11 cellular contexts compared by ENCODE assay signal in the genomic region with DNA sequence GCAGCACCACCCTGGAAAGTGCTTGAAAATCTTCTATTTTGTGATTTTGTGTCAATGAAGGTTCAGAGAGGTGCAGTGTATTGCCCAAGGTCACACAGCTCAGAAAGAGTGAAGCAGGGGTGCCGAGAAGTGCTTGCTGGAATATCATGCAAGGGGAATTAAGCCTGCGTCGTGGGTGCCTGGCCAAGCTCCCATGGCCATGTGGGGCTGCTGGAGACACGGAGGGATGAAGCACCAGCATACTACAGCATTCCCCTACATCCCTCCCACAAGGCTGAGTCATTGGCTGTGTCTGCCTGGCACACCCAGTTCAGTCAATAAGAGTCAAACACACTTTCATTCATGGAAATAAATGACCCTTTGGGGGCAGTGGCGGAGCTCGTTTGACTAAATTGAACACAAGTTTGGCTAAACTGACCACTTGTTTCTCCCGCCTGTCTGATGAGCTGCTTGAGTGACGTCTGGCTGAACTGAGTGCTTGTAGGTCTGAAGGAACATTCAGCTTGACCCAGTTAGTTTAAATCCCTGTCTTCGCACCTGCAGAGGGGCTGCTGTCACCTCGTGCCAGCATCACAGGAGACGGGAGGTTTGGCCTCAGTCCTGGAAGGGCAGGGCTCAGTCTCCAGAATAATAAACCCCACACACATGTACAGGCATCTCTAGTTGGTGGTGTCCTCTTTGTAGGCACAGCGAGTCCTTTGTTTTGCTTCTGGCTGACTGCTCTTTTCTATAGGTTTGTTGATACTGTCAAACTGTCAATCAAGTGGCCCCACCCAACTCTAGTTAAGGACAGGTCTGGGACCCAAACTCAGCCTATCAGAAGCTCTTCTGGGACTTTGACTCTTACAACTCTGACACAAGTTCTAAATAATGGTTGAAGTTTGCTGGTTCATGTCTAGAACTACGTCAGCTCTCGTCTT. TPM values are rescaled to one million over a fixed set of nuclear protein-coding genes. Genes with fewer than 3 reads are reported as not detected.
A peak's percentile ranks its signal among the peaks of the same experiment; 100 is the strongest.
DNase-seq lines count a peak whose midpoint lies in the region; ATAC-seq, FAIRE-seq and TF ChIP-seq lines count a peak whose summit lies in the region.
"Had no signal": no experiment of that assay in that cellular context is flagged by ENCODE, and none has a peak within 500 bp of the region (broad histone marks: within the 10 kb centered on the region; RNA-seq: fewer than 3 reads in every experiment).

No MANE protein-coding gene starts in this region.

- peaks cover 0 to 15% (median 10%) of the 10 kb centered on the region in 4 donors for H3K4me1 ChIP-seq in liver (ENCODE audit: control insufficient read depth in 4 of 4, insufficient read depth in 4 of 4, low read length in 3 of 4)

- no peaks in the 10 kb centered on the region for H3K36me3 ChIP-seq in bronchial epithelial cell (ENCODE audit: control insufficient read depth, insufficient read depth, low read length)
- no peaks in the 10 kb centered on the region for H3K36me3 ChIP-seq in liver (ENCODE audit: control insufficient read depth in 4 of 4, insufficient read depth in 3 of 4, low read depth in 1 of 4, low read length in 3 of 4)
- H3K36me3 ChIP-seq: ovary had no signal

- peak; percentile 9 for TF ChIP-seq CTCF in bronchial epithelial cell (IDR thresholded peaks at IDR 0.05; ENCODE audit: insufficient read depth, low read length, severe bottlenecking)
- TF ChIP-seq CTCF in liver (IDR thresholded peaks at IDR 0.05; ENCODE audit: low read depth, low read length, missing input control) = no peak

- no peaks in the 10 kb centered on the region for H3K27me3 ChIP-seq in bronchial epithelial cell (ENCODE audit: control insufficient read depth, insufficient read depth, low read length)
- no peaks in the 10 kb centered on the region for H3K27me3 ChIP-seq in liver (ENCODE audit: control insufficient read depth in 4 of 4, insufficient read depth in 4 of 4, low read length in 3 of 4)
- H3K27me3 ChIP-seq: ovary had no signal

- no peak overlapping the region for H3K4me3 ChIP-seq in bronchial epithelial cell (ENCODE audit: low read depth, low read length)
- no peak overlapping the region for H3K4me3 ChIP-seq in liver (ENCODE audit: low read depth in 1 of 3, low read length in 3 of 3)
- H3K4me3 ChIP-seq: ovary had no signal

- H3K9me3 ChIP-seq in liver (ENCODE audit: control insufficient read depth in 4 of 4, low read length in 3 of 4) = no peaks in the 10 kb centered on the region
- H3K9me3 ChIP-seq: ovary had no signal

- DNase-seq in AG08396 (ENCODE audit: low spot score) (peak; percentile 88), HuH-7.5 (ENCODE audit: low spot score) (peak; percentile 36), bronchial epithelial cell (ENCODE audit: low read depth) (peak; percentile 92), SKM-1 (lab: John Stamatoyannopoulos, UW; ENCODE audit: unreplicated experiment) (no peak), NCI-H1417 (lab: John Stamatoyannopoulos, UW) (no peak), T-helper 2 cell (no peak)
- DNase-seq: activated CD8-positive, alpha-beta T cell treated with anti-CD3 and anti-CD28 coated beads for 36 hours; NCI-H1694 treated with DMSO at 0.1 percent for 48 hours had no signal

- H3K9ac ChIP-seq in liver (ENCODE audit: low read depth in 1 of 2, low read length in 2 of 2) = no peak overlapping the region

- TF ChIP-seq RAD21 in liver (IDR thresholded peaks at IDR 0.05) = peak in 1 of 2 donors; percentile 22

- no peak overlapping the region for H3K27ac ChIP-seq in liver (ENCODE audit: low read depth in 1 of 2, low read length in 2 of 2)
- H3K27ac ChIP-seq: ovary had no signal

- ATAC-seq in HG02870 (IDR thresholded peaks at IDR 0.05; ENCODE audit: unreplicated experiment) = no peak
- ATAC-seq: activated CD8-positive, alpha-beta T cell treated with anti-CD3 and anti-CD28 coated beads for 36 hours had no signal

- FAIRE-seq in bronchial epithelial cell (lab: Jason Lieb, UNC) = no peak

- 60% methylated on average over 14 of the region's 14 CpGs for WGBS in liver

TF ChIP-seq in liver, 16 proteins besides CTCF, POLR2A, EP300 and RAD21:
- TF ChIP-seq FOXA2 (IDR thresholded peaks at IDR 0.05) = peak; percentile 60
- TF ChIP-seq SP1 (IDR thresholded peaks at IDR 0.05) = no peak
- peak; percentile 57 for TF ChIP-seq NR2F2 (IDR thresholded peaks at IDR 0.05)
- TF ChIP-seq JUND (IDR thresholded peaks at IDR 0.05) = peak in 1 of 2 donors; percentile 37
- peak; percentile 32 for TF ChIP-seq FOXA1 (IDR thresholded peaks at IDR 0.05)

RNA-seq across cellular contexts. Expression of a gene that starts 8.4 kb away (rescaled TPM):
- total RNA-seq in bronchial epithelial cell (0.51 and 5.5 TPM in 2 replicates), liver (100 to 1,000 TPM; 120 to 260 TPM)
- polyA plus RNA-seq in liver = 100 to 1,000 TPM; 106 to 375 TPM
- total RNA-seq: activated CD8-positive, alpha-beta T cell treated with anti-CD3 and anti-CD28 coated beads for 36 hours had no signal

Comparison
In these comparisons a context has a peak if more than half of its experiments do, and no peak if none do; other contexts are left out.
1. DNase-seq: peak in AG08396 (single experiment), HuH-7.5 (single experiment) and bronchial epithelial cell (single experiment); none in SKM-1 (single experiment), NCI-H1417 (0 of 3) and T-helper 2 cell (0 of 5).
2. RNA of a gene that starts 8.4 kb away (total RNA-seq): 120 to 260 TPM in liver; 0.51 to 5.5 TPM in bronchial epithelial cell; every median in the first group is over 10 times any median in the second.